Comparison of ENCODE assay signal across 32 cellular contexts in genomic region chr1:186164773-186165172, GRCh38.
"Had no signal": no experiment of that assay in that cellular context is flagged by ENCODE, and none has a peak within 500 bp of the region (broad histone marks: within the 10 kb centered on the region; RNA-seq: fewer than 3 reads in every experiment).

No MANE protein-coding gene starts in this region.

- ATAC-seq: activated CD4-positive, alpha-beta T cell treated with anti-CD3 and anti-CD28 coated beads for 36 hours; activated CD8-positive, alpha-beta memory T cell treated with anti-CD3 and anti-CD28 coated beads, Interleukin-2, amount 10 ng/mL, durations not matched to agents 7 days and 5 days; activated CD8-positive, alpha-beta T cell treated with anti-CD3 and anti-CD28 coated beads, Interleukin-2, amount 10 ng/mL, durations not matched to agents 7 days and 5 days; activated naive CD8-positive, alpha-beta T cell treated with anti-CD3 and anti-CD28 coated beads, Interleukin-2, amount 50 U/mL, for 24 hours; body of pancreas; gastroesophageal sphincter; heart right ventricle had no signal

- H3K36me3 Mint-ChIP-seq: activated CD4-positive, alpha-beta memory T cell treated with anti-CD3 and anti-CD28 coated beads for 36 hours; activated CD8-positive, alpha-beta memory T cell treated with anti-CD3 and anti-CD28 coated beads, Interleukin-2, amount 10 ng/mL, durations not matched to agents 7 days and 5 days; activated naive CD4-positive, alpha-beta T cell treated with anti-CD3 and anti-CD28 coated beads, Interleukin-2, amount 50 U/mL, for 24 hours had no signal

- H3K27me3 Mint-ChIP-seq: activated CD8-positive, alpha-beta memory T cell treated with anti-CD3 and anti-CD28 coated beads, Interleukin-2, amount 10 ng/mL, durations not matched to agents 7 days and 5 days had no signal

- H3K36me3 ChIP-seq: adrenal gland, colonic mucosa had no signal

- H3K27ac ChIP-seq: adrenal gland, body of pancreas, cardiac muscle cell, colonic mucosa, esophagus muscularis mucosa, gastroesophageal sphincter, heart right ventricle had no signal

- DNase-seq: activated CD4-positive, alpha-beta memory T cell treated with anti-CD3 and anti-CD28 coated beads for 36 hours; activated CD4-positive, alpha-beta T cell treated with anti-CD3 and anti-CD28 coated beads for 36 hours; activated CD4-positive, alpha-beta T cell treated with anti-CD3 and anti-CD28 coated beads, Interleukin-2, amount 10 ng/mL, durations not matched to agents 24 days and 14 days; activated CD4-positive, CD25-positive, alpha-beta regulatory T cell; activated CD4-positive, CD25-positive, alpha-beta regulatory T cell treated with anti-CD3 and anti-CD28 coated beads, Interleukin-2, amount 50 U/mL, for 72 hours; activated CD8-positive, alpha-beta memory T cell treated with anti-CD3 and anti-CD28 coated beads, Interleukin-2, amount 10 ng/mL, durations not matched to agents 7 days and 5 days; activated CD8-positive, alpha-beta memory T cell treated with anti-CD3 and anti-CD28 coated beads, Interleukin-2, amount 50 U/mL, for 4 hours; activated CD8-positive, alpha-beta T cell treated with anti-CD3 and anti-CD28 coated beads, Interleukin-2, amount 10 ng/mL, durations not matched to agents 7 days and 5 days; activated effector memory CD4-positive, alpha-beta T cell treated with anti-CD3 and anti-CD28 coated beads, Interleukin-2, amount 50 U/mL, for 16 hours; activated naive CD4-positive, alpha-beta T cell treated with anti-CD3 and anti-CD28 coated beads for 36 hours; activated naive CD8-positive, alpha-beta T cell treated with anti-CD3 and anti-CD28 coated beads for 36 hours; activated naive CD8-positive, alpha-beta T cell treated with anti-CD3 and anti-CD28 coated beads, Interleukin-2, amount 50 U/mL, for 24 hours; activated T-cell treated with anti-CD3 and anti-CD28 coated beads, Interleukin-2, amount 50 U/mL, for 1 hour; activated T-cell treated with anti-CD3 and anti-CD28 coated beads, Interleukin-2, amount 50 U/mL, for 48 hours; adrenal gland; amygdala; aorta; body of pancreas; central memory CD4-positive, alpha-beta T cell; cerebellar nuclear complex; colonic mucosa; effector CD8-positive, alpha-beta T cell; erythroblast; heart right ventricle; T-helper 1 cell; T-helper 2 cell had no signal

- H3K4me1 ChIP-seq: adrenal gland, body of pancreas, colonic mucosa, esophagus muscularis mucosa, gastroesophageal sphincter, heart right ventricle had no signal

- H3K27me3 ChIP-seq: adrenal gland, body of pancreas, cardiac muscle cell, colonic mucosa, esophagus muscularis mucosa, gastroesophageal sphincter, heart right ventricle had no signal

- H3K27ac Mint-ChIP-seq: activated CD4-positive, alpha-beta memory T cell treated with anti-CD3 and anti-CD28 coated beads for 36 hours; activated CD4-positive, alpha-beta T cell treated with anti-CD3 and anti-CD28 coated beads for 36 hours; activated CD4-positive, alpha-beta T cell treated with anti-CD3 and anti-CD28 coated beads, Interleukin-2, amount 10 ng/mL, durations not matched to agents 24 days and 14 days; activated CD8-positive, alpha-beta memory T cell treated with anti-CD3 and anti-CD28 coated beads, Interleukin-2, amount 10 ng/mL, durations not matched to agents 7 days and 5 days; activated CD8-positive, alpha-beta T cell treated with anti-CD3 and anti-CD28 coated beads, Interleukin-2, amount 10 ng/mL, durations not matched to agents 7 days and 5 days; activated naive CD4-positive, alpha-beta T cell treated with anti-CD3 and anti-CD28 coated beads for 36 hours; activated naive CD4-positive, alpha-beta T cell treated with anti-CD3 and anti-CD28 coated beads, Interleukin-2, amount 50 U/mL, for 24 hours; activated naive CD8-positive, alpha-beta T cell treated with anti-CD3 and anti-CD28 coated beads for 36 hours; activated naive CD8-positive, alpha-beta T cell treated with anti-CD3 and anti-CD28 coated beads, Interleukin-2, amount 50 U/mL, for 24 hours; activated T-helper 1 cell treated with anti-CD3 and anti-CD28 coated beads, Interleukin-12 subunit alpha, Interleukin-12 subunit beta, Interleukin-2, Interleukin-4 antibody, amounts not matched to agents 30 ng/mL and 10 ng/mL and 1 ng/mL, durations not matched to agents 14 hours and 24 hours and 36 hours; activated T-helper 2 cell treated with anti-CD3 and anti-CD28 coated beads, Interferon-gamma antibody, Interleukin-2, Interleukin-4, amounts not matched to agents 10 μg/mL and 5 μg/mL and 100 μg/mL, durations not matched to agents 14 hours and 24 hours and 36 hours had no signal

- H3K9me3 ChIP-seq: adrenal gland, body of pancreas, colonic mucosa, esophagus muscularis mucosa, gastroesophageal sphincter had no signal

- H3K4me3 Mint-ChIP-seq: activated CD4-positive, alpha-beta memory T cell treated with anti-CD3 and anti-CD28 coated beads for 36 hours; activated CD4-positive, alpha-beta T cell treated with anti-CD3 and anti-CD28 coated beads for 36 hours; activated CD4-positive, alpha-beta T cell treated with anti-CD3 and anti-CD28 coated beads, Interleukin-2, amount 10 ng/mL, durations not matched to agents 24 days and 14 days; activated CD8-positive, alpha-beta memory T cell treated with anti-CD3 and anti-CD28 coated beads, Interleukin-2, amount 10 ng/mL, durations not matched to agents 7 days and 5 days; activated CD8-positive, alpha-beta T cell treated with anti-CD3 and anti-CD28 coated beads, Interleukin-2, amount 10 ng/mL, durations not matched to agents 7 days and 5 days; activated naive CD4-positive, alpha-beta T cell treated with anti-CD3 and anti-CD28 coated beads for 36 hours; activated naive CD4-positive, alpha-beta T cell treated with anti-CD3 and anti-CD28 coated beads, Interleukin-2, amount 50 U/mL, for 24 hours; activated naive CD8-positive, alpha-beta T cell treated with anti-CD3 and anti-CD28 coated beads for 36 hours; activated naive CD8-positive, alpha-beta T cell treated with anti-CD3 and anti-CD28 coated beads, Interleukin-2, amount 50 U/mL, for 24 hours; activated T-helper 1 cell treated with anti-CD3 and anti-CD28 coated beads, Interleukin-12 subunit alpha, Interleukin-12 subunit beta, Interleukin-2, Interleukin-4 antibody, amounts not matched to agents 30 ng/mL and 10 ng/mL and 1 ng/mL, durations not matched to agents 14 hours and 24 hours and 36 hours had no signal

- H3K4me1 Mint-ChIP-seq: activated CD4-positive, alpha-beta T cell treated with anti-CD3 and anti-CD28 coated beads for 36 hours; activated CD4-positive, alpha-beta T cell treated with anti-CD3 and anti-CD28 coated beads, Interleukin-2, amount 10 ng/mL, durations not matched to agents 24 days and 14 days; activated CD8-positive, alpha-beta memory T cell treated with anti-CD3 and anti-CD28 coated beads, Interleukin-2, amount 10 ng/mL, durations not matched to agents 7 days and 5 days; activated naive CD4-positive, alpha-beta T cell treated with anti-CD3 and anti-CD28 coated beads, Interleukin-2, amount 50 U/mL, for 24 hours; activated naive CD8-positive, alpha-beta T cell treated with anti-CD3 and anti-CD28 coated beads for 36 hours; activated naive CD8-positive, alpha-beta T cell treated with anti-CD3 and anti-CD28 coated beads, Interleukin-2, amount 50 U/mL, for 24 hours had no signal

- H3K9me3 Mint-ChIP-seq: activated CD4-positive, alpha-beta T cell treated with anti-CD3 and anti-CD28 coated beads, Interleukin-2, amount 10 ng/mL, durations not matched to agents 24 days and 14 days; activated naive CD4-positive, alpha-beta T cell treated with anti-CD3 and anti-CD28 coated beads, Interleukin-2, amount 50 U/mL, for 24 hours; activated naive CD8-positive, alpha-beta T cell treated with anti-CD3 and anti-CD28 coated beads, Interleukin-2, amount 50 U/mL, for 24 hours; activated T-helper 1 cell treated with anti-CD3 and anti-CD28 coated beads, Interleukin-12 subunit alpha, Interleukin-12 subunit beta, Interleukin-2, Interleukin-4 antibody, amounts not matched to agents 30 ng/mL and 10 ng/mL and 1 ng/mL, durations not matched to agents 14 hours and 24 hours and 36 hours; activated T-helper 2 cell treated with anti-CD3 and anti-CD28 coated beads, Interferon-gamma antibody, Interleukin-2, Interleukin-4, amounts not matched to agents 10 μg/mL and 5 μg/mL and 100 μg/mL, durations not matched to agents 14 hours and 24 hours and 36 hours had no signal

- H3K4me3 ChIP-seq: adrenal gland, body of pancreas, cardiac muscle cell, colonic mucosa, esophagus muscularis mucosa, gastroesophageal sphincter, heart right ventricle had no signal
